ENCODE assay signal across 9 cellular contexts in genomic region chr2:74373985-74374384, GRCh38. TPM values are rescaled to one million over a fixed set of nuclear protein-coding genes. Genes with fewer than 3 reads are reported as not detected.
A peak's percentile ranks its signal among the peaks of the same experiment; 100 is the strongest.
DNase-seq lines count a peak whose midpoint lies in the region; ATAC-seq and TF ChIP-seq lines count a peak whose summit lies in the region.
"Had no signal": no experiment of that assay in that cellular context is flagged by ENCODE, and none has a peak within 500 bp of the region (broad histone marks: within the 10 kb centered on the region; RNA-seq: fewer than 3 reads in every experiment).

No MANE protein-coding gene starts in this region.

- WGBS in sigmoid colon, 2 donors, result 88 to 92% methylated on average over 8 of the region's 8 CpGs

- peaks cover 51% of the 10 kb centered on the region for H3K36me3 ChIP-seq in HUES48 (ENCODE audit: control insufficient read depth, insufficient read depth, low read length)
- H3K36me3 ChIP-seq in iPS-18a (ENCODE audit: control insufficient read depth, low read depth, low read length), result peaks cover 33% of the 10 kb centered on the region
- H3K36me3 ChIP-seq in sigmoid colon, result peaks cover 22 to 49% (median 39%) of the 10 kb centered on the region in 4 donors

- peak in 33 of 61 donors; percentile 10 to 74 (median 48) for DNase-seq in caudate nucleus (lab: John Stamatoyannopoulos, UW)
- DNase-seq in sigmoid colon, result no peak
- DNase-seq in NOMO-1 (lab: John Stamatoyannopoulos, UW; ENCODE audit: unreplicated experiment in 2 of 2), result no peak
- DNase-seq in germinal center (ENCODE audit: low spot score), result no peak
- DNase-seq: activated CD4-positive, alpha-beta T cell treated with anti-CD3 and anti-CD28 coated beads, Interleukin-2, amount 10 ng/mL, durations not matched to agents 7 days and 5 days had no signal

- peak overlapping the region; percentile 3 for H3K27ac ChIP-seq in HUES48 (ENCODE audit: low read depth, low read length)
- H3K27ac ChIP-seq in caudate nucleus (ENCODE audit: low read depth, low read length), result peak overlapping the region; percentile 90
- H3K27ac ChIP-seq in iPS-18a (ENCODE audit: low read length), result no peak overlapping the region
- peak overlapping the region; percentile 50 to 71 (median 60) for H3K27ac ChIP-seq in sigmoid colon

- H3K9me3 ChIP-seq in HUES48 (ENCODE audit: control insufficient read depth, insufficient read depth, low read length), result no peaks in the 10 kb centered on the region
- no peaks in the 10 kb centered on the region for H3K9me3 ChIP-seq in iPS-18a (ENCODE audit: control insufficient read depth, low read depth, low read length)
- H3K9me3 ChIP-seq in sigmoid colon, result no peaks in the 10 kb centered on the region

- no peak for TF ChIP-seq POLR2A in sigmoid colon (IDR thresholded peaks at IDR 0.05)

- TF ChIP-seq EP300 in sigmoid colon (IDR thresholded peaks at IDR 0.05), result no peak

- no peak for TF ChIP-seq CTCF in sigmoid colon (IDR thresholded peaks at IDR 0.05)

- H3K9ac ChIP-seq in HUES48 (ENCODE audit: low read depth, low read length) (peak overlapping the region; percentile 13; the same call in 1 of the 2 replicates), iPS-18a (ENCODE audit: low read length) (peak overlapping the region; percentile 31)

- peaks cover 18% of the 10 kb centered on the region for H3K4me1 ChIP-seq in HUES48 (ENCODE audit: control insufficient read depth, insufficient read depth, low read length)
- peaks cover 14% of the 10 kb centered on the region for H3K4me1 ChIP-seq in iPS-18a (ENCODE audit: control insufficient read depth, low read depth, low read length)
- H3K4me1 ChIP-seq in sigmoid colon, result peaks cover 0 to 35% (median 28%) of the 10 kb centered on the region in 4 donors

- intact Hi-C loops in sigmoid colon (cut with DNase I), result no loop called here

- H3K27me3 ChIP-seq in HUES48 (ENCODE audit: control insufficient read depth, insufficient read depth, low read length), result no peaks in the 10 kb centered on the region
- no peaks in the 10 kb centered on the region for H3K27me3 ChIP-seq in iPS-18a (ENCODE audit: control insufficient read depth, insufficient read depth, low read length)
- no peaks in the 10 kb centered on the region for H3K27me3 ChIP-seq in sigmoid colon

- ATAC-seq in GM18861 (IDR thresholded peaks at IDR 0.05; ENCODE audit: unreplicated experiment) (no peak), GM21529 (IDR thresholded peaks at IDR 0.05; ENCODE audit: unreplicated experiment) (no peak)

- H3K4me3 ChIP-seq in HUES48 (ENCODE audit: low read depth, low read length) (peak overlapping the region; percentile 63), iPS-18a (ENCODE audit: low read length) (peak overlapping the region; percentile 50), sigmoid colon (peak overlapping the region; percentile 9 to 45 (median 40))

RNA-seq across cellular contexts. Expression of gene DCTN1, which starts 6.1 kb away (rescaled TPM):
- total RNA-seq in sigmoid colon, result 100 to 1,000 TPM in 3 of 4 donors, 10 to 100 TPM in 1; 99.2 to 137 (median 107) TPM
- 10 to 100 TPM; 67.3 to 93.2 (median 69.4) TPM for polyA plus RNA-seq in sigmoid colon

RNA-seq across cellular contexts. Expression of gene SLC4A5, which starts 30.8 kb away (rescaled TPM):
- 10 to 100 TPM in 1 of 4 donors, 1 to 10 TPM in 3; 1.5 to 12.2 (median 3.6) TPM for total RNA-seq in sigmoid colon
- 1 to 10 TPM in 1 of 3 donors, under 1 TPM in 2; under 0.01 to 1.8 (median 0.23) TPM for polyA plus RNA-seq in sigmoid colon

RNA-seq across cellular contexts. Expression of gene C2orf81, which starts 47.4 kb away (rescaled TPM):
- 1 to 10 TPM in 3 of 4 donors, not detected in 1; 1.4 to 2.2 (median 2.0) TPM for total RNA-seq in sigmoid colon
- 1 to 10 TPM in 2 of 3 donors, under 1 TPM in 1; 0.46 to 2.0 (median 1.8) TPM for polyA plus RNA-seq in sigmoid colon

RNA-seq across cellular contexts. Expression of gene WDR54, which starts 47.5 kb away (rescaled TPM):
- total RNA-seq in sigmoid colon, result 10 to 100 TPM in 2 of 4 donors, 1 to 10 TPM in 2; 7.5 to 13.3 (median 9.8) TPM
- 10 to 100 TPM in 1 of 3 donors, 1 to 10 TPM in 2; 3.0 to 13.6 (median 3.2) TPM for polyA plus RNA-seq in sigmoid colon

Comparison
In these comparisons a context has a peak if more than half of its experiments do, and no peak if none do; other contexts are left out.
1. DNase-seq: peak in caudate nucleus (33 of 61); none in sigmoid colon (single experiment), NOMO-1 (0 of 2) and germinal center (single experiment).
2. Peak in every context shown above with its lines, with median percentiles within 50 percentile points of each other: H3K4me3 ChIP-seq.